2 cellular contexts compared by ENCODE assay signal in genomic region chr19:1789282-1790020, GRCh38.
A peak's percentile ranks its signal among the peaks of the same experiment; 100 is the strongest.
TF ChIP-seq lines count a peak whose summit lies in the region.

No MANE protein-coding gene starts in this region.

TF ChIP-seq in A549, 52 proteins besides CTCF, POLR2A, EP300 and RAD21:
- 0 out of 2 replicates have a peak, but pooled peaks have one; percentile 29 for TF ChIP-seq MAX (IDR thresholded peaks at IDR 0.05)
- TF ChIP-seq, protein P1, sequence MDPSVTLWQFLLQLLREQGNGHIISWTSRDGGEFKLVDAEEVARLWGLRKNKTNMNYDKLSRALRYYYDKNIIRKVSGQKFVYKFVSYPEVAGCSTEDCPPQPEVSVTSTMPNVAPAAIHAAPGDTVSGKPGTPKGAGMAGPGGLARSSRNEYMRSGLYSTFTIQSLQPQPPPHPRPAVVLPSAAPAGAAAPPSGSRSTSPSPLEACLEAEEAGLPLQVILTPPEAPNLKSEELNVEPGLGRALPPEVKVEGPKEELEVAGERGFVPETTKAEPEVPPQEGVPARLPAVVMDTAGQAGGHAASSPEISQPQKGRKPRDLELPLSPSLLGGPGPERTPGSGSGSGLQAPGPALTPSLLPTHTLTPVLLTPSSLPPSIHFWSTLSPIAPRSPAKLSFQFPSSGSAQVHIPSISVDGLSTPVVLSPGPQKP (IDR thresholded peaks at IDR 0.05; ENCODE audit: low read depth, low read length), result no peak

TF ChIP-seq in HepG2, 621 proteins besides CTCF, POLR2A, EP300 and RAD21 (continues in another document):
- TF ChIP-seq ZNF549 (CRISPR knock-in tag; IDR thresholded peaks at IDR 0.05) (no peak), SAP130 (CRISPR knock-in tag; IDR thresholded peaks at IDR 0.05; ENCODE audit: low read depth) (0 out of 2 replicates have a peak, but pooled peaks have one; percentile 9), BCLAF1 (IDR thresholded peaks at IDR 0.05) (no peak), ZNF574 (CRISPR knock-in tag; IDR thresholded peaks at IDR 0.05) (no peak), NR2F1 (CRISPR knock-in tag; IDR thresholded peaks at IDR 0.05) (no peak), NKX3-1 (CRISPR knock-in tag; IDR thresholded peaks at IDR 0.05) (no peak), ZNF136 (CRISPR knock-in tag; IDR thresholded peaks at IDR 0.05; ENCODE audit: low read depth) (no peak), ZBTB38 (CRISPR knock-in tag; IDR thresholded peaks at IDR 0.05) (0 out of 2 replicates have a peak, but pooled peaks have one; percentile 48), MED8 (CRISPR knock-in tag; IDR thresholded peaks at IDR 0.05; ENCODE audit: insufficient replicate concordance) (no peak), MAZ (IDR thresholded peaks at IDR 0.05; ENCODE audit: borderline replicate concordance, low read depth, low read length) (no peak), MAZ (CRISPR knock-in tag; IDR thresholded peaks at IDR 0.05; ENCODE audit: low read depth) (no peak), KAT2B (IDR thresholded peaks at IDR 0.05; ENCODE audit: borderline replicate concordance, low read depth, low read length) (no peak), ZNF253 (CRISPR knock-in tag; IDR thresholded peaks at IDR 0.05; ENCODE audit: borderline replicate concordance) (no peak), ZSCAN25 (CRISPR knock-in tag; IDR thresholded peaks at IDR 0.05) (peak; percentile 52; the same call in 1 of the 2 replicates), ZNF687 (CRISPR knock-in tag; IDR thresholded peaks at IDR 0.05) (peak; percentile 62), MLLT10 (CRISPR knock-in tag; IDR thresholded peaks at IDR 0.05) (no peak), SPEN (CRISPR knock-in tag; IDR thresholded peaks at IDR 0.05; ENCODE audit: low read depth) (no peak), GRHL1 (CRISPR knock-in tag; conservative IDR thresholded peaks at IDR 0.05) (no peak), ZNF788 (CRISPR knock-in tag; IDR thresholded peaks at IDR 0.05; ENCODE audit: borderline replicate concordance) (no peak), ZNF546 (CRISPR knock-in tag; conservative IDR thresholded peaks at IDR 0.05) (no peak), ATF2 (CRISPR knock-in tag; IDR thresholded peaks at IDR 0.05) (no peak), ZNF792 (CRISPR knock-in tag; IDR thresholded peaks at IDR 0.05) (no peak), PCBP2 (optimal IDR thresholded peaks at IDR 0.05; ENCODE audit: low read depth, low read length, poor library complexity, severe bottlenecking) (no peak)
- TF ChIP-seq, protein P2, sequence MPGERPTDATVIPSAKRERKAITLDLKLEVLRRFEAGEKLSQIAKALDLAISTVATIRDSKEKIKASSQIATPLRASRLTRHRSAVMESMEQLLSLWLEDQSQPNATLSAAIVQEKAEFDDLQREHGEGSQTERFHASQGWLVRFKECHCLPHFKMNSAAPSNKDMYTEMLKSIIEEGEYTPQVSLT (CRISPR knock-in tag; IDR thresholded peaks at IDR 0.05; ENCODE audit: borderline replicate concordance, low read depth), result no peak
- TF ChIP-seq, protein P3, sequence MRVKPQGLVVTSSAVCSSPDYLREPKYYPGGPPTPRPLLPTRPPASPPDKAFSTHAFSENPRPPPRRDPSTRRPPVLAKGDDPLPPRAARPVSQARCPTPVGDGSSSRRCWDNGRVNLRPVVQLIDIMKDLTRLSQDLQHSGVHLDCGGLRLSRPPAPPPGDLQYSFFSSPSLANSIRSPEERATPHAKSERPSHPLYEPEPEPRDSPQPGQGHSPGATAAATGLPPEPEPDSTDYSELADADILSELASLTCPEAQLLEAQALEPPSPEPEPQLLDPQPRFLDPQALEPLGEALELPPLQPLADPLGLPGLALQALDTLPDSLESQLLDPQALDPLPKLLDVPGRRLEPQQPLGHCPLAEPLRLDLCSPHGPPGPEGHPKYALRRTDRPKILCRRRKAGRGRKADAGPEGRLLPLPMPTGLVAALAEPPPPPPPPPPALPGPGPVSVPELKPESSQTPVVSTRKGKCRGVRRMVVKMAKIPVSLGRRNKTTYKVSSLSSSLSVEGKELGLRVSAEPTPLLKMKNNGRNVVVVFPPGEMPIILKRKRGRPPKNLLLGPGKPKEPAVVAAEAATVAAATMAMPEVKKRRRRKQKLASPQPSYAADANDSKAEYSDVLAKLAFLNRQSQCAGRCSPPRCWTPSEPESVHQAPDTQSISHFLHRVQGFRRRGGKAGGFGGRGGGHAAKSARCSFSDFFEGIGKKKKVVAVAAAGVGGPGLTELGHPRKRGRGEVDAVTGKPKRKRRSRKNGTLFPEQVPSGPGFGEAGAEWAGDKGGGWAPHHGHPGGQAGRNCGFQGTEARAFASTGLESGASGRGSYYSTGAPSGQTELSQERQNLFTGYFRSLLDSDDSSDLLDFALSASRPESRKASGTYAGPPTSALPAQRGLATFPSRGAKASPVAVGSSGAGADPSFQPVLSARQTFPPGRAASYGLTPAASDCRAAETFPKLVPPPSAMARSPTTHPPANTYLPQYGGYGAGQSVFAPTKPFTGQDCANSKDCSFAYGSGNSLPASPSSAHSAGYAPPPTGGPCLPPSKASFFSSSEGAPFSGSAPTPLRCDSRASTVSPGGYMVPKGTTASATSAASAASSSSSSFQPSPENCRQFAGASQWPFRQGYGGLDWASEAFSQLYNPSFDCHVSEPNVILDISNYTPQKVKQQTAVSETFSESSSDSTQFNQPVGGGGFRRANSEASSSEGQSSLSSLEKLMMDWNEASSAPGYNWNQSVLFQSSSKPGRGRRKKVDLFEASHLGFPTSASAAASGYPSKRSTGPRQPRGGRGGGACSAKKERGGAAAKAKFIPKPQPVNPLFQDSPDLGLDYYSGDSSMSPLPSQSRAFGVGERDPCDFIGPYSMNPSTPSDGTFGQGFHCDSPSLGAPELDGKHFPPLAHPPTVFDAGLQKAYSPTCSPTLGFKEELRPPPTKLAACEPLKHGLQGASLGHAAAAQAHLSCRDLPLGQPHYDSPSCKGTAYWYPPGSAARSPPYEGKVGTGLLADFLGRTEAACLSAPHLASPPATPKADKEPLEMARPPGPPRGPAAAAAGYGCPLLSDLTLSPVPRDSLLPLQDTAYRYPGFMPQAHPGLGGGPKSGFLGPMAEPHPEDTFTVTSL (CRISPR knock-in tag; IDR thresholded peaks at IDR 0.05; ENCODE audit: borderline replicate concordance), result no peak
- TF ChIP-seq, protein P4, sequence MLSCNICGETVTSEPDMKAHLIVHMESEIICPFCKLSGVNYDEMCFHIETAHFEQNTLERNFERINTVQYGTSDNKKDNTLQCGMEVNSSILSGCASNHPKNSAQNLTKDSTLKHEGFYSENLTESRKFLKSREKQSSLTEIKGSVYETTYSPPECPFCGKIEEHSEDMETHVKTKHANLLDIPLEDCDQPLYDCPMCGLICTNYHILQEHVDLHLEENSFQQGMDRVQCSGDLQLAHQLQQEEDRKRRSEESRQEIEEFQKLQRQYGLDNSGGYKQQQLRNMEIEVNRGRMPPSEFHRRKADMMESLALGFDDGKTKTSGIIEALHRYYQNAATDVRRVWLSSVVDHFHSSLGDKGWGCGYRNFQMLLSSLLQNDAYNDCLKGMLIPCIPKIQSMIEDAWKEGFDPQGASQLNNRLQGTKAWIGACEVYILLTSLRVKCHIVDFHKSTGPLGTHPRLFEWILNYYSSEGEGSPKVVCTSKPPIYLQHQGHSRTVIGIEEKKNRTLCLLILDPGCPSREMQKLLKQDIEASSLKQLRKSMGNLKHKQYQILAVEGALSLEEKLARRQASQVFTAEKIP (CRISPR knock-in tag; IDR thresholded peaks at IDR 0.05; ENCODE audit: borderline replicate concordance), result no peak
